In the genomic region with DNA sequence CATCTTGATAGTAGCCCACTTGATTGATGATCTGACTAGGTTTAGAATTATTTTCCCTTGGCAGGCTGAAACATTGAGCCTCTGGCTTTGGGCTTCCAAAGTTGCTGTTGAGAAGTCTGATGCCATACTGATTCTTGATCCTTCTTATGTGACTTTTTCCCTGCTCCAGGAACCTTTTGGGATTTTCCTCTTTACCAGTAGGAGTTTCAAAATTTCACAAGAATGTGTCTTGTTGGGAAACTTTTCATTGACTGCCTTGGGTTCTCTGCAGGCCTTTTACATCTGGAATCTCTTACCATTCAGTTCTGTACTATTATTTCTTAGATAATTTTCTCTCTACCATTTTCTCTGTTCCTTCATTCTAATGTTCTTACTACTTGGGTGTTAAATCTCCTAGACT, we compare ENCODE assay signal across 25 cellular contexts.
"Had no signal": no experiment of that assay in that cellular context is flagged by ENCODE, and none has a peak within 500 bp of the region (broad histone marks: within the 10 kb centered on the region; RNA-seq: fewer than 3 reads in every experiment).

No MANE protein-coding gene starts in this region.

- H3K36me3 ChIP-seq: adrenal gland, esophagus muscularis mucosa had no signal

- H3K27ac ChIP-seq: adrenal gland, body of pancreas, esophagus muscularis mucosa had no signal

- DNase-seq: activated CD4-positive, alpha-beta memory T cell treated with anti-CD3 and anti-CD28 coated beads, Interleukin-2, amount 10 ng/mL, durations not matched to agents 7 days and 5 days; activated CD4-positive, alpha-beta T cell treated with anti-CD3 and anti-CD28 coated beads for 4 hours; activated CD4-positive, alpha-beta T cell treated with anti-CD3 and anti-CD28 coated beads, Interleukin-2, amount 10 ng/mL, durations not matched to agents 7 days and 5 days; activated CD4-positive, alpha-beta T cell treated with anti-CD3 and anti-CD28 coated beads, Interleukin-2, amount 50 U/mL, for 4 hours; activated CD4-positive, CD25-positive, alpha-beta regulatory T cell; activated CD4-positive, CD25-positive, alpha-beta regulatory T cell treated with anti-CD3 and anti-CD28 coated beads, Interleukin-2, amount 50 U/mL, for 72 hours; activated CD8-positive, alpha-beta memory T cell treated with anti-CD3 and anti-CD28 coated beads for 24 hours; activated effector memory CD4-positive, alpha-beta T cell treated with Interleukin-2 at 50 U/mL for 16 hours; activated gamma-delta T cell treated with Interleukin-2 at 50 U/mL for 16 hours; activated naive CD4-positive, alpha-beta T cell treated with anti-CD3 and anti-CD28 coated beads, Interleukin-2, amount 50 U/mL, for 16 hours; activated naive CD4-positive, alpha-beta T cell treated with Interleukin-2 at 50 U/mL for 16 hours; activated T-cell treated with anti-CD3 and anti-CD28 coated beads, Interleukin-2, amount 50 U/mL, for 4 hours; adrenal gland; amygdala; body of pancreas; caudate nucleus; cortex of kidney; dermis blood vessel endothelial cell; effector CD4-positive, alpha-beta T cell; effector memory CD8-positive, alpha-beta T cell; erythroblast; head of caudate nucleus; T-helper 2 cell had no signal

- H3K27me3 ChIP-seq: body of pancreas, esophagus muscularis mucosa had no signal

- H3K4me3 ChIP-seq: adrenal gland, body of pancreas, esophagus muscularis mucosa had no signal

- H3K9me3 ChIP-seq: adrenal gland, body of pancreas had no signal

- ATAC-seq: activated T-cell treated with anti-CD3 and anti-CD28 coated beads, Interleukin-2, amount 50 U/mL, for 4 hours; activated T-helper 17 cell treated with anti-CD3 and anti-CD28 coated beads, Interleukin-2, amount 50 U/mL, for 72 hours; body of pancreas; effector memory CD8-positive, alpha-beta T cell had no signal
